Comparison of ENCODE assay signal across 9 cellular contexts in genomic region chr16:56203052-56203451, GRCh38. TPM values are rescaled to one million over a fixed set of nuclear protein-coding genes. Genes with fewer than 3 reads are reported as not detected.
DNase-seq lines count a peak whose midpoint lies in the region; ATAC-seq, FAIRE-seq and TF ChIP-seq lines count a peak whose summit lies in the region.
"Had no signal": no experiment of that assay in that cellular context is flagged by ENCODE, and none has a peak within 500 bp of the region (broad histone marks: within the 10 kb centered on the region; RNA-seq: fewer than 3 reads in every experiment).

No MANE protein-coding gene starts in this region.

- H3K27ac Mint-ChIP-seq in activated naive CD4-positive, alpha-beta T cell treated with anti-CD3 and anti-CD28 coated beads, Interleukin-2, amount 50 U/mL, for 72 hours, result no peak overlapping the region
- H3K27ac Mint-ChIP-seq: dendritic cell treated with granulocyte-macrophage colony-stimulating factor and Interleukin-4, amounts not matched to agents 40 ng/mL and 50 ng/mL, for 4 days had no signal

- H3K18ac ChIP-seq in mesendoderm (ENCODE audit: low read length), result no peak overlapping the region

- no peak overlapping the region for H4K8ac ChIP-seq in mesendoderm (ENCODE audit: low read depth, low read length)

- TF ChIP-seq CTCF in A549 (IDR thresholded peaks at IDR 0.05) (no peak), Peyer's patch (IDR thresholded peaks at IDR 0.05) (peak in 3 of 6 experiments; percentile 15 to 42 (median 33))

- CTCF ChIA-PET in A549 (lab: Yijun Ruan, JAX), result interaction anchor here (0.9 to 1.3 kb wide), 6 partner anchors 9 to 78 kb away, joined by 3 to 5 read pairs (median 4); partner anchors contain the start of gene GNAO1

- TF ChIP-seq RAD21 in A549 (conservative IDR thresholded peaks at IDR 0.05 in 1 of 2, IDR thresholded peaks at IDR 0.05 in 1 of 2), result peak in 1 of 2 experiments; percentile 28; a peak in 1 of 5 replicates

- no peak overlapping the region for H3K9ac ChIP-seq in mesendoderm (ENCODE audit: low read length)

- no peak overlapping the region for H2BK5ac ChIP-seq in mesendoderm (ENCODE audit: low read length)

- no peaks in the 10 kb centered on the region for H3K27me3 ChIP-seq in Peyer's patch
- no peaks in the 10 kb centered on the region for H3K27me3 ChIP-seq in mesendoderm (ENCODE audit: insufficient read depth, low read length, poor library complexity)

- no peak overlapping the region for H2AK5ac ChIP-seq in mesendoderm (ENCODE audit: low read length)

- H4K5ac ChIP-seq in mesendoderm (ENCODE audit: low read length), result no peak overlapping the region

- H3K4me2 ChIP-seq in A549, result no peak overlapping the region
- no peak overlapping the region for H3K4me2 ChIP-seq in mesendoderm (ENCODE audit: low read length)

- no peak overlapping the region for H2BK120ac ChIP-seq in mesendoderm (ENCODE audit: low read depth, low read length)

- no peaks in the 10 kb centered on the region for H3K9me3 Mint-ChIP-seq in activated naive CD4-positive, alpha-beta T cell treated with anti-CD3 and anti-CD28 coated beads, Interleukin-2, amount 50 U/mL, for 72 hours
- H3K9me3 Mint-ChIP-seq: dendritic cell treated with granulocyte-macrophage colony-stimulating factor and Interleukin-4, amounts not matched to agents 40 ng/mL and 50 ng/mL, for 4 days had no signal

- POLR2A ChIA-PET in A549 (lab: Yijun Ruan, JAX), result no interaction called here

- TF ChIP-seq POLR2A in A549 (IDR thresholded peaks at IDR 0.05; ENCODE audit: low read length) (no peak), Peyer's patch (IDR thresholded peaks at IDR 0.05) (no peak)

- no peak for FAIRE-seq in A549 (lab: Jason Lieb, UNC)

- no peaks in the 10 kb centered on the region for H3K4me1 ChIP-seq in A549
- H3K4me1 ChIP-seq in Peyer's patch, result peaks cover 0 to 3% (median 0%) of the 10 kb centered on the region in 4 donors
- H3K4me1 ChIP-seq in mesendoderm (ENCODE audit: control insufficient read depth, low read depth, low read length), result no peaks in the 10 kb centered on the region

- H3K9me3 ChIP-seq in A549 (no peaks in the 10 kb centered on the region), Peyer's patch (no peaks in the 10 kb centered on the region)

- H3K36me3 ChIP-seq in Peyer's patch, result no peaks in the 10 kb centered on the region
- no peaks in the 10 kb centered on the region for H3K36me3 ChIP-seq in mesendoderm (ENCODE audit: control insufficient read depth, insufficient read depth, low read length)

- H3K27ac ChIP-seq in A549, result no peak overlapping the region
- peak overlapping the region in 1 of 4 donors; percentile 27 for H3K27ac ChIP-seq in Peyer's patch
- H3K27ac ChIP-seq in mesendoderm (ENCODE audit: low read depth, low read length), result no peak overlapping the region

- ATAC-seq in A549 (peak; percentile 84 to 97; a peak in 5 of 6 replicates), GM18498 (IDR thresholded peaks at IDR 0.05; ENCODE audit: unreplicated experiment) (peak; percentile 57), HG02885 (IDR thresholded peaks at IDR 0.05; ENCODE audit: poor library complexity, unreplicated experiment) (peak; percentile 86), HG02970 (IDR thresholded peaks at IDR 0.05; ENCODE audit: low FRiP score, unreplicated experiment) (no peak)
- ATAC-seq in activated naive CD4-positive, alpha-beta T cell treated with anti-CD3 and anti-CD28 coated beads, Interleukin-2, amount 50 U/mL, for 72 hours, result peak; percentile 63 to 81

- DNase-seq in A549 (ENCODE audit: low read depth in 1 of 2, low spot score in 1 of 2), result peak; percentile 38 to 61
- peak in 2 of 3 donors; percentile 51 to 66 for DNase-seq in Peyer's patch
- peak in 1 of 2 donors; percentile 62 for DNase-seq in activated naive CD4-positive, alpha-beta T cell treated with anti-CD3 and anti-CD28 coated beads, Interleukin-2, amount 50 U/mL, for 72 hours (ENCODE audit: low spot score in 2 of 2)
- DNase-seq in mesendoderm, result peak; percentile 84
- no peak for DNase-seq in NCI-H128 (lab: John Stamatoyannopoulos, UW; ENCODE audit: unreplicated experiment)

- no peak overlapping the region for H3K4me3 ChIP-seq in A549
- no peak overlapping the region for H3K4me3 ChIP-seq in Peyer's patch
- H3K4me3 ChIP-seq in mesendoderm (ENCODE audit: low read length), result no peak overlapping the region

- no peak for TF ChIP-seq EP300 in A549 (IDR thresholded peaks at IDR 0.05)

- no peaks in the 10 kb centered on the region for H3K36me3 Mint-ChIP-seq in activated naive CD4-positive, alpha-beta T cell treated with anti-CD3 and anti-CD28 coated beads, Interleukin-2, amount 50 U/mL, for 72 hours

- H3K79me1 ChIP-seq in mesendoderm (ENCODE audit: low read length), result no peaks in the 10 kb centered on the region

- 0% methylated on average over 1 of the region's 1 CpG for WGBS in A549 (ENCODE audit: missing lambda C conversion rate)
- no CpG with 5 or more reads among the region's 1 CpG for WGBS in mesendoderm (ENCODE audit: extremely low coverage, insufficient coverage, low lambda C conversion rate)

- no peak overlapping the region for H2BK15ac ChIP-seq in mesendoderm (replicated peaks; ENCODE audit: low read depth)

- H3K56ac ChIP-seq in mesendoderm (ENCODE audit: low read length), result no peak overlapping the region

- no peak overlapping the region for H3K23ac ChIP-seq in mesendoderm (ENCODE audit: low read length)

- no peaks in the 10 kb centered on the region for H3K79me2 ChIP-seq in mesendoderm (ENCODE audit: control insufficient read depth, insufficient read depth, low read length)

- no peak overlapping the region for H3K4ac ChIP-seq in mesendoderm (ENCODE audit: low read depth, low read length)

TF ChIP-seq in A549, 52 proteins besides CTCF, POLR2A, EP300 and RAD21:
- TF ChIP-seq CEBPB (IDR thresholded peaks at IDR 0.05), result no peak
- no peak for TF ChIP-seq ZC3H11A (IDR thresholded peaks at IDR 0.05)
- no peak for TF ChIP-seq HMGXB4 (CRISPR knock-in tag; IDR thresholded peaks at IDR 0.05; ENCODE audit: borderline replicate concordance)
- TF ChIP-seq ZSCAN20 (CRISPR knock-in tag; IDR thresholded peaks at IDR 0.05), result no peak
- TF ChIP-seq NR3C1 (IDR thresholded peaks at IDR 0.05), result no peak
- TF ChIP-seq USF2 (IDR thresholded peaks at IDR 0.05), result peak; percentile 80
- TF ChIP-seq FOSL2 (IDR thresholded peaks at IDR 0.05), result no peak
- peak; percentile 32; the same call in 1 of the 2 replicates for TF ChIP-seq FOSL2 (CRISPR knock-in tag; IDR thresholded peaks at IDR 0.05)

RNA-seq across cellular contexts. Expression of gene GNAO1, which starts 11.8 kb away (rescaled TPM):
- polyA plus RNA-seq in A549 (2011; rRNA removed) (0.05 and 0.22 TPM in 2 replicates), A549 (2017; fragmentation: RNase III; extraction: RNeasy Plus Mini Kit Qiagen cat#74134 plus additional on column Dnase treatment) (0.23 to 0.47 TPM (median 0.24 TPM) in 3 replicates)
- polyA plus RNA-seq in A549 (2012; cell fraction: cytosol; rRNA removed), result 0.08 and 0.09 TPM in 2 replicates
- polyA plus RNA-seq in A549 (2012; cell fraction: nucleus; rRNA removed), result 0.06 and 0.16 TPM in 2 replicates
- polyA minus RNA-seq in A549 (2011; rRNA and poly(A)+ RNA removed), result 0.21 TPM in 1 of 2 replicates, not detected in the other
- total RNA-seq in Peyer's patch, result 10 to 100 TPM in 1 of 4 donors, 1 to 10 TPM in 3; 6.3 to 39.6 (median 7.3) TPM
- under 1 TPM; 0.25 to 0.37 TPM for total RNA-seq in activated naive CD4-positive, alpha-beta T cell treated with anti-CD3 and anti-CD28 coated beads, Interleukin-2, amount 50 U/mL, for 72 hours
- polyA plus RNA-seq in mesendoderm (2013, experiment 1 of 2), result 3.1 TPM
- polyA plus RNA-seq in mesendoderm (2013, experiment 2 of 2), result 3.2 TPM

Comparison
In these comparisons a context has a peak if more than half of its experiments do, and no peak if none do; other contexts are left out.
1. RNA of gene GNAO1, which starts 11.8 kb away (total RNA-seq): 6.3 to 39.6 TPM in Peyer's patch; 0.25 to 0.37 TPM in activated naive CD4-positive, alpha-beta T cell treated with anti-CD3 and anti-CD28 coated beads, Interleukin-2, amount 50 U/mL, for 72 hours; every median in the first group is over 4 times any median in the second.